25 cellular contexts compared by ENCODE assay signal in the genomic region with DNA sequence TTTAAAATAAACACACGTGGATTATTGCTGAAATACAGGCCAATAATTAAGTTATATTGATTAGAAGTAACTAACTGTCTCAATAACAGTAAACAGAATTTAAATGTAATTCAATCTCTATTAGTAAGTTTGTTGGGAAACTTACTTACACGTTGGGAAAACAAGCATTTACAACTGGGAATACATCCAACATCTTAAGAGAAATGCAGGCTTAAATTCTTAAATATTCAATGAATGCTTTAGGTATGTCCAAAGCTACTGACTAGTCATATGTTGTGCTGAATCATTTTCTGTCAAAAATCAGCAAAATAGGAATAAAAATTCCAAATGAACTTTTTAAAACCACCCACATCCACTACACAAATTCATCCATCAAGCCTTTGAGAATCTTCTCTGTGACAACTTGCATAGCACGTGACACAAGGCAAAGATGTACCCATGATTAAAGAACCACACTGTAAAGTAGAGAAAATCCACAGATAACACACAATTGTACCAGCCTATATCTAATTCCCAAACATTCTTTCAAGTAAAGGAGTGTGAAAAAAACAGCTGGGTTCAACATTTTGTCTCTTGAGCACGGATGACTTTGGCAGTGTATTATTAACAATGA.
"Had no signal": no experiment of that assay in that cellular context is flagged by ENCODE, and none has a peak within 500 bp of the region (broad histone marks: within the 10 kb centered on the region; RNA-seq: fewer than 3 reads in every experiment).

No MANE protein-coding gene starts in this region.

- DNase-seq: activated CD4-positive, alpha-beta memory T cell treated with anti-CD3 and anti-CD28 coated beads for 36 hours; activated CD4-positive, alpha-beta T cell treated with anti-CD3 and anti-CD28 coated beads for 36 hours; activated CD4-positive, CD25-positive, alpha-beta regulatory T cell; activated CD4-positive, CD25-positive, alpha-beta regulatory T cell treated with anti-CD3 and anti-CD28 coated beads, Interleukin-2, amount 50 U/mL, for 72 hours; activated CD8-positive, alpha-beta memory T cell treated with anti-CD3 and anti-CD28 coated beads, Interleukin-2, amount 10 ng/mL, durations not matched to agents 7 days and 5 days; activated CD8-positive, alpha-beta memory T cell treated with anti-CD3 and anti-CD28 coated beads, Interleukin-2, amount 50 U/mL, for 4 hours; activated CD8-positive, alpha-beta T cell treated with anti-CD3 and anti-CD28 coated beads, Interleukin-2, amount 10 ng/mL, durations not matched to agents 7 days and 5 days; activated gamma-delta T cell; activated naive CD4-positive, alpha-beta T cell; activated naive CD4-positive, alpha-beta T cell treated with anti-CD3 and anti-CD28 coated beads, Interleukin-2, amount 10 ng/mL, durations not matched to agents 7 days and 5 days; activated naive CD8-positive, alpha-beta T cell treated with anti-CD3 and anti-CD28 coated beads, Interleukin-2, amount 10 ng/mL, durations not matched to agents 7 days and 5 days; activated T-cell treated with anti-CD3 and anti-CD28 coated beads, Interleukin-2, amount 50 U/mL, for 1 hour; activated T-cell treated with anti-CD3 and anti-CD28 coated beads, Interleukin-2, amount 50 U/mL, for 48 hours; amniotic stem cell; anterior cingulate cortex; brain microvascular endothelial cell; cortex of kidney; effector CD8-positive, alpha-beta T cell; esophagus squamous epithelium; foreskin fibroblast; T-helper 2 cell had no signal

- H3K27ac ChIP-seq: brain microvascular endothelial cell, epithelial cell of prostate, esophagus squamous epithelium had no signal

- H3K27me3 ChIP-seq: brain microvascular endothelial cell, esophagus squamous epithelium had no signal

- ATAC-seq: activated CD4-positive, alpha-beta T cell treated with anti-CD3 and anti-CD28 coated beads for 36 hours; activated CD8-positive, alpha-beta memory T cell treated with anti-CD3 and anti-CD28 coated beads, Interleukin-2, amount 10 ng/mL, durations not matched to agents 7 days and 5 days; activated CD8-positive, alpha-beta T cell treated with anti-CD3 and anti-CD28 coated beads, Interleukin-2, amount 10 ng/mL, durations not matched to agents 7 days and 5 days; activated naive CD4-positive, alpha-beta T cell treated with anti-CD3 and anti-CD28 coated beads, Interleukin-2, amount 50 U/mL, for 72 hours had no signal

- H3K9me3 ChIP-seq: esophagus squamous epithelium had no signal

- H3K4me1 ChIP-seq: esophagus squamous epithelium had no signal

- H3K4me3 ChIP-seq: esophagus squamous epithelium had no signal

- H3K36me3 ChIP-seq: brain microvascular endothelial cell, esophagus squamous epithelium had no signal

- H3K27me3 Mint-ChIP-seq: activated CD4-positive, alpha-beta memory T cell treated with anti-CD3 and anti-CD28 coated beads for 36 hours; activated CD4-positive, alpha-beta T cell treated with anti-CD3 and anti-CD28 coated beads for 36 hours; activated CD4-positive, alpha-beta T cell treated with anti-CD3 and anti-CD28 coated beads, Interleukin-2, amount 10 ng/mL, durations not matched to agents 24 days and 14 days; activated CD8-positive, alpha-beta memory T cell treated with anti-CD3 and anti-CD28 coated beads, Interleukin-2, amount 10 ng/mL, durations not matched to agents 7 days and 5 days; activated naive CD4-positive, alpha-beta T cell treated with anti-CD3 and anti-CD28 coated beads, Interleukin-2, amount 10 ng/mL, durations not matched to agents 7 days and 5 days; activated naive CD8-positive, alpha-beta T cell treated with anti-CD3 and anti-CD28 coated beads, Interleukin-2, amount 10 ng/mL, durations not matched to agents 7 days and 5 days; central memory CD8-positive, alpha-beta T cell had no signal

- H3K9me3 Mint-ChIP-seq: activated CD4-positive, alpha-beta memory T cell treated with anti-CD3 and anti-CD28 coated beads for 36 hours; activated CD4-positive, alpha-beta T cell treated with anti-CD3 and anti-CD28 coated beads, Interleukin-2, amount 10 ng/mL, durations not matched to agents 24 days and 14 days; activated naive CD4-positive, alpha-beta T cell treated with anti-CD3 and anti-CD28 coated beads, Interleukin-2, amount 10 ng/mL, durations not matched to agents 7 days and 5 days had no signal

- H3K36me3 Mint-ChIP-seq: activated CD4-positive, alpha-beta memory T cell treated with anti-CD3 and anti-CD28 coated beads for 36 hours; activated CD8-positive, alpha-beta memory T cell treated with anti-CD3 and anti-CD28 coated beads, Interleukin-2, amount 10 ng/mL, durations not matched to agents 7 days and 5 days; activated naive CD4-positive, alpha-beta T cell treated with anti-CD3 and anti-CD28 coated beads, Interleukin-2, amount 10 ng/mL, durations not matched to agents 7 days and 5 days; activated naive CD4-positive, alpha-beta T cell treated with anti-CD3 and anti-CD28 coated beads, Interleukin-2, amount 50 U/mL, for 72 hours; activated naive CD8-positive, alpha-beta T cell treated with anti-CD3 and anti-CD28 coated beads, Interleukin-2, amount 10 ng/mL, durations not matched to agents 7 days and 5 days had no signal

- H3K27ac Mint-ChIP-seq: activated CD4-positive, alpha-beta memory T cell treated with anti-CD3 and anti-CD28 coated beads for 36 hours; activated CD4-positive, alpha-beta T cell treated with anti-CD3 and anti-CD28 coated beads for 36 hours; activated CD4-positive, alpha-beta T cell treated with anti-CD3 and anti-CD28 coated beads, Interleukin-2, amount 10 ng/mL, durations not matched to agents 24 days and 14 days; activated CD8-positive, alpha-beta memory T cell treated with anti-CD3 and anti-CD28 coated beads, Interleukin-2, amount 10 ng/mL, durations not matched to agents 7 days and 5 days; activated CD8-positive, alpha-beta T cell treated with anti-CD3 and anti-CD28 coated beads, Interleukin-2, amount 10 ng/mL, durations not matched to agents 7 days and 5 days; activated naive CD4-positive, alpha-beta T cell treated with anti-CD3 and anti-CD28 coated beads, Interleukin-2, amount 10 ng/mL, durations not matched to agents 7 days and 5 days; activated naive CD4-positive, alpha-beta T cell treated with anti-CD3 and anti-CD28 coated beads, Interleukin-2, amount 50 U/mL, for 72 hours; activated naive CD8-positive, alpha-beta T cell treated with anti-CD3 and anti-CD28 coated beads, Interleukin-2, amount 10 ng/mL, durations not matched to agents 7 days and 5 days had no signal

- H3K4me1 Mint-ChIP-seq: activated CD4-positive, alpha-beta T cell treated with anti-CD3 and anti-CD28 coated beads for 36 hours; activated CD4-positive, alpha-beta T cell treated with anti-CD3 and anti-CD28 coated beads, Interleukin-2, amount 10 ng/mL, durations not matched to agents 24 days and 14 days; activated CD8-positive, alpha-beta memory T cell treated with anti-CD3 and anti-CD28 coated beads, Interleukin-2, amount 10 ng/mL, durations not matched to agents 7 days and 5 days; activated naive CD4-positive, alpha-beta T cell treated with anti-CD3 and anti-CD28 coated beads, Interleukin-2, amount 10 ng/mL, durations not matched to agents 7 days and 5 days; activated naive CD8-positive, alpha-beta T cell treated with anti-CD3 and anti-CD28 coated beads, Interleukin-2, amount 10 ng/mL, durations not matched to agents 7 days and 5 days; central memory CD8-positive, alpha-beta T cell had no signal

- H3K4me3 Mint-ChIP-seq: activated CD4-positive, alpha-beta memory T cell treated with anti-CD3 and anti-CD28 coated beads for 36 hours; activated CD4-positive, alpha-beta T cell treated with anti-CD3 and anti-CD28 coated beads for 36 hours; activated CD4-positive, alpha-beta T cell treated with anti-CD3 and anti-CD28 coated beads, Interleukin-2, amount 10 ng/mL, durations not matched to agents 24 days and 14 days; activated CD8-positive, alpha-beta memory T cell treated with anti-CD3 and anti-CD28 coated beads, Interleukin-2, amount 10 ng/mL, durations not matched to agents 7 days and 5 days; activated CD8-positive, alpha-beta T cell treated with anti-CD3 and anti-CD28 coated beads, Interleukin-2, amount 10 ng/mL, durations not matched to agents 7 days and 5 days; activated naive CD4-positive, alpha-beta T cell treated with anti-CD3 and anti-CD28 coated beads, Interleukin-2, amount 10 ng/mL, durations not matched to agents 7 days and 5 days; activated naive CD8-positive, alpha-beta T cell treated with anti-CD3 and anti-CD28 coated beads, Interleukin-2, amount 10 ng/mL, durations not matched to agents 7 days and 5 days; central memory CD8-positive, alpha-beta T cell had no signal
